ENCODE assay signal across 1 cellular context in genomic region chr16:46621006-46621629, GRCh38.
A peak's percentile ranks its signal among the peaks of the same experiment; 100 is the strongest.
TF ChIP-seq lines count a peak whose summit lies in the region.

SHCBP1 (minus strand) TSS chr16:46621379; CDS start chr16:46621359, 20 bp downstream.

TF ChIP-seq in HepG2, 621 proteins besides CTCF, POLR2A, EP300 and RAD21 (continued from another document and continues in another):
- TF ChIP-seq ARID4A (CRISPR knock-in tag; IDR thresholded peaks at IDR 0.05; ENCODE audit: borderline replicate concordance) (peak; percentile 100), ZNF546 (CRISPR knock-in tag; conservative IDR thresholded peaks at IDR 0.05) (peak; percentile 83; the same call in 1 of the 2 replicates), DR1 (CRISPR knock-in tag; IDR thresholded peaks at IDR 0.05) (0 out of 2 replicates have a peak, but pooled peaks have one; percentile 35), ZNF33A (CRISPR knock-in tag; IDR thresholded peaks at IDR 0.05; ENCODE audit: borderline replicate concordance) (0 out of 2 replicates have a peak, but pooled peaks have one; percentile 45), NRL (CRISPR knock-in tag; IDR thresholded peaks at IDR 0.05; ENCODE audit: borderline replicate concordance) (peak; percentile 99), ARHGAP35 (CRISPR knock-in tag; IDR thresholded peaks at IDR 0.05; ENCODE audit: borderline replicate concordance) (peak; percentile 89; the same call in 1 of the 2 replicates), HNRNPUL1 (IDR thresholded peaks at IDR 0.05; ENCODE audit: low read depth, low read length) (no peak), PCBP1 (IDR thresholded peaks at IDR 0.05; ENCODE audit: borderline replicate concordance, low read depth, low read length) (0 out of 2 replicates have a peak, but pooled peaks have one; percentile 70), MAX (IDR thresholded peaks at IDR 0.05) (peak; percentile 86), ZNF660 (CRISPR knock-in tag; IDR thresholded peaks at IDR 0.05; ENCODE audit: borderline replicate concordance, low read depth) (no peak), ZNF367 (CRISPR knock-in tag; IDR thresholded peaks at IDR 0.05; ENCODE audit: borderline replicate concordance) (0 out of 2 replicates have a peak, but pooled peaks have one; percentile 65), ERF (CRISPR knock-in tag; IDR thresholded peaks at IDR 0.05) (peak; percentile 54; the same call in 1 of the 2 replicates), RFXAP (CRISPR knock-in tag; IDR thresholded peaks at IDR 0.05; ENCODE audit: borderline replicate concordance) (peak; percentile 90), ZNF235 (CRISPR knock-in tag; IDR thresholded peaks at IDR 0.05; ENCODE audit: borderline replicate concordance) (no peak), TFDP1 (CRISPR knock-in tag; IDR thresholded peaks at IDR 0.05; ENCODE audit: borderline replicate concordance) (peak; percentile 100), ATF7 (IDR thresholded peaks at IDR 0.05) (no peak), ATF7 (CRISPR knock-in tag; IDR thresholded peaks at IDR 0.05) (no peak), ZNF556 (CRISPR knock-in tag; IDR thresholded peaks at IDR 0.05; ENCODE audit: borderline replicate concordance) (peak; percentile 61; the same call in 1 of the 2 replicates), MYPOP (CRISPR knock-in tag; IDR thresholded peaks at IDR 0.05) (peak; percentile 60; the same call in 1 of the 2 replicates), REL (CRISPR knock-in tag; conservative IDR thresholded peaks at IDR 0.05) (0 out of 2 replicates have a peak, but pooled peaks have one; percentile 58), ZNF362 (CRISPR knock-in tag; IDR thresholded peaks at IDR 0.05; ENCODE audit: borderline replicate concordance) (peak; percentile 38; the same call in 1 of the 2 replicates), CCDC6 (CRISPR knock-in tag; IDR thresholded peaks at IDR 0.05) (0 out of 2 replicates have a peak, but pooled peaks have one; percentile 56), SNRNP70 (IDR thresholded peaks at IDR 0.05; ENCODE audit: low read depth, low read length) (no peak), ZNF788 (CRISPR knock-in tag; IDR thresholded peaks at IDR 0.05; ENCODE audit: borderline replicate concordance) (peak; percentile 78; the same call in 1 of the 2 replicates), NFE2L2 (IDR thresholded peaks at IDR 0.05; ENCODE audit: low read length) (no peak), ZNF468 (CRISPR knock-in tag; IDR thresholded peaks at IDR 0.05) (no peak), PREB (CRISPR knock-in tag; IDR thresholded peaks at IDR 0.05) (no peak), ZFP91 (CRISPR knock-in tag; IDR thresholded peaks at IDR 0.05; ENCODE audit: borderline replicate concordance) (peak; percentile 72; the same call in 1 of the 2 replicates), ZMYM4 (CRISPR knock-in tag; IDR thresholded peaks at IDR 0.05) (peak; percentile 85), ZNF143 (CRISPR knock-in tag; IDR thresholded peaks at IDR 0.05) (peak; percentile 56; the same call in 1 of the 2 replicates), ZNF672 (CRISPR knock-in tag; IDR thresholded peaks at IDR 0.05) (no peak), RFX1 (IDR thresholded peaks at IDR 0.05) (no peak), ZNF761 (CRISPR knock-in tag; conservative IDR thresholded peaks at IDR 0.05) (0 out of 2 replicates have a peak, but pooled peaks have one; percentile 27), HMG20B (CRISPR knock-in tag; conservative IDR thresholded peaks at IDR 0.05) (peak; percentile 20; the same call in 1 of the 2 replicates), ZNF264 (CRISPR knock-in tag; IDR thresholded peaks at IDR 0.05) (0 out of 2 replicates have a peak, but pooled peaks have one; percentile 17), ETV6 (CRISPR knock-in tag; conservative IDR thresholded peaks at IDR 0.05) (0 out of 2 replicates have a peak, but pooled peaks have one; percentile 68), HBP1 (CRISPR knock-in tag; IDR thresholded peaks at IDR 0.05; ENCODE audit: low read depth) (peak; percentile 99), PHF8 (CRISPR knock-in tag; IDR thresholded peaks at IDR 0.05) (peak; percentile 95), NCOR1 (IDR thresholded peaks at IDR 0.05; ENCODE audit: borderline replicate concordance, low read length) (peak; percentile 47; the same call in 1 of the 2 replicates), FIP1L1 (IDR thresholded peaks at IDR 0.05; ENCODE audit: borderline replicate concordance, insufficient read depth, low read depth, low read length) (no peak), PBX2 (CRISPR knock-in tag; IDR thresholded peaks at IDR 0.05) (no peak), ZNF605 (CRISPR knock-in tag; IDR thresholded peaks at IDR 0.05) (peak; percentile 74; the same call in 1 of the 2 replicates), ZNF382 (CRISPR knock-in tag; IDR thresholded peaks at IDR 0.05; ENCODE audit: borderline replicate concordance) (no peak), TAF15 (IDR thresholded peaks at IDR 0.05; ENCODE audit: low read depth, low read length, poor library complexity, severe bottlenecking) (peak; percentile 93), ZBTB46 (CRISPR knock-in tag; IDR thresholded peaks at IDR 0.05; ENCODE audit: borderline replicate concordance) (no peak), GATAD1 (CRISPR knock-in tag; IDR thresholded peaks at IDR 0.05) (peak; percentile 93), ZNF121 (CRISPR knock-in tag; IDR thresholded peaks at IDR 0.05) (no peak), ZNF430 (CRISPR knock-in tag; IDR thresholded peaks at IDR 0.05) (peak; percentile 77; the same call in 1 of the 2 replicates)
